In the genomic region with DNA sequence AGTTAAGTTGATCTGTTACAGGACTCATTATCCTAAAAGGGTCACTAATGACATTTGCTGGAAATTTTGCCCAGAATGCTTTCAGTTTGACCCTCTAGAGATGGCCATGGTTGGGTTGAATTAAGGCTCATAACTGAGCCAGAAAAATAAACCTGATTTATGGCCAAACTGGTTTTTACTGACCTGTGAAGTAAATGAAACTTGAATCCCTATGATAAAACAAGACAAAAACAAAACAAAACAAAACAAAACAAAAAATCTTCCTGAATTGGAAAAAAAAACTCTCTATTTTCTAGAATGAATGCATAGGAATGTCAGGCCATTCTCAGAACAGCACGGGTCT, we compare ENCODE assay signal across 9 cellular contexts.
DNase-seq lines count a peak whose midpoint lies in the region; ATAC-seq and TF ChIP-seq lines count a peak whose summit lies in the region.
"Had no signal": no experiment of that assay in that cellular context is flagged by ENCODE, and none has a peak within 500 bp of the region (broad histone marks: within the 10 kb centered on the region; RNA-seq: fewer than 3 reads in every experiment).

No MANE protein-coding gene starts in this region.

- peak overlapping the region in 1 of 3 experiments; percentile 31 for H3K4me3 Mint-ChIP-seq in nephron
- no peak overlapping the region for H3K4me3 Mint-ChIP-seq in activated CD8-positive, alpha-beta memory T cell treated with anti-CD3 and anti-CD28 coated beads, Interleukin-2, amount 10 ng/mL, durations not matched to agents 7 days and 5 days
- H3K4me3 Mint-ChIP-seq: CD4-positive, alpha-beta memory T cell had no signal

- no peak for TF ChIP-seq CTCF in fibroblast of mammary gland (conservative IDR thresholded peaks at IDR 0.05; ENCODE audit: control insufficient read depth, insufficient read depth, low read depth, low read length)
- no peak for TF ChIP-seq CTCF in nephron (IDR thresholded peaks at IDR 0.05; ENCODE audit: unreplicated experiment in 3 of 3)

- peaks cover 61% of the 10 kb centered on the region for H3K4me1 Mint-ChIP-seq in nephron
- H3K4me1 Mint-ChIP-seq in activated CD8-positive, alpha-beta memory T cell treated with anti-CD3 and anti-CD28 coated beads, Interleukin-2, amount 10 ng/mL, durations not matched to agents 7 days and 5 days: no peaks in the 10 kb centered on the region
- H3K4me1 Mint-ChIP-seq: CD4-positive, alpha-beta memory T cell had no signal

- no peak overlapping the region for H3K4me3 ChIP-seq in fibroblast of mammary gland (ENCODE audit: control insufficient read depth, low read depth, low read length)

- peak overlapping the region; percentile 63 to 78 (median 77) for H3K27ac Mint-ChIP-seq in nephron
- H3K27ac Mint-ChIP-seq in activated CD8-positive, alpha-beta memory T cell treated with anti-CD3 and anti-CD28 coated beads, Interleukin-2, amount 10 ng/mL, durations not matched to agents 7 days and 5 days: no peak overlapping the region
- H3K27ac Mint-ChIP-seq: CD4-positive, alpha-beta memory T cell had no signal

- CTCF ChIA-PET in HEK293T (lab: Yijun Ruan, JAX): interaction anchor here (0.7 to 0.9 kb wide), 2 partner anchors 56 to 414 kb away, joined by 3 read pairs; a partner anchor contains a TSS
- CTCF ChIA-PET in activated CD8-positive, alpha-beta memory T cell treated with anti-CD3 and anti-CD28 coated beads, Interleukin-2, amount 10 ng/mL, durations not matched to agents 7 days and 5 days (lab: Charles Lee): no interaction called here

- POLR2A ChIA-PET in HEK293T (lab: Yijun Ruan, JAX): no interaction called here

- no peaks in the 10 kb centered on the region for H3K9me3 Mint-ChIP-seq in nephron
- H3K9me3 Mint-ChIP-seq in activated CD8-positive, alpha-beta memory T cell treated with anti-CD3 and anti-CD28 coated beads, Interleukin-2, amount 10 ng/mL, durations not matched to agents 7 days and 5 days (ENCODE audit: low read depth): no peaks in the 10 kb centered on the region

- H3K27me3 Mint-ChIP-seq in nephron (ENCODE audit: low read depth): peaks cover 36% of the 10 kb centered on the region
- peaks cover 5% of the 10 kb centered on the region for H3K27me3 Mint-ChIP-seq in activated CD8-positive, alpha-beta memory T cell treated with anti-CD3 and anti-CD28 coated beads, Interleukin-2, amount 10 ng/mL, durations not matched to agents 7 days and 5 days

- no peak for DNase-seq in HEK293T (ENCODE audit: extremely low spot score)
- peak; percentile 2 for DNase-seq in fibroblast of mammary gland (ENCODE audit: low read depth)
- no peak for DNase-seq in SIG-M5 treated with dmso at 0.1 percent for 504 hours (lab: John Stamatoyannopoulos, UW; ENCODE audit: unreplicated experiment)
- no peak for DNase-seq in activated CD8-positive, alpha-beta memory T cell treated with anti-CD3 and anti-CD28 coated beads, Interleukin-2, amount 10 ng/mL, durations not matched to agents 7 days and 5 days
- DNase-seq: BE2C; CD4-positive, alpha-beta memory T cell had no signal

- no peaks in the 10 kb centered on the region for H3K36me3 Mint-ChIP-seq in nephron (ENCODE audit: low read depth)
- no peaks in the 10 kb centered on the region for H3K36me3 Mint-ChIP-seq in activated CD8-positive, alpha-beta memory T cell treated with anti-CD3 and anti-CD28 coated beads, Interleukin-2, amount 10 ng/mL, durations not matched to agents 7 days and 5 days
- H3K36me3 Mint-ChIP-seq: CD4-positive, alpha-beta memory T cell had no signal

- no peak for ATAC-seq in activated CD8-positive, alpha-beta memory T cell treated with anti-CD3 and anti-CD28 coated beads, Interleukin-2, amount 10 ng/mL, durations not matched to agents 7 days and 5 days
- ATAC-seq in HG03520 (IDR thresholded peaks at IDR 0.05; ENCODE audit: unreplicated experiment): no peak
- ATAC-seq in GM18519 (IDR thresholded peaks at IDR 0.05; ENCODE audit: low FRiP score, unreplicated experiment): no peak

TF ChIP-seq in HEK293T, 16 proteins besides CTCF, POLR2A, EP300 and RAD21:
- TF ChIP-seq HDGF (IDR thresholded peaks at IDR 0.05; ENCODE audit: borderline replicate concordance) (no peak), NFRKB (IDR thresholded peaks at IDR 0.05) (no peak), SP1 (IDR thresholded peaks at IDR 0.05) (no peak), ZNF384 (IDR thresholded peaks at IDR 0.05) (no peak), CTBP1 (IDR thresholded peaks at IDR 0.05; ENCODE audit: borderline replicate concordance) (no peak), L3MBTL2 (conservative IDR thresholded peaks at IDR 0.05) (no peak), FOXA1 (IDR thresholded peaks at IDR 0.05) (no peak)
- TF ChIP-seq, protein P1, sequence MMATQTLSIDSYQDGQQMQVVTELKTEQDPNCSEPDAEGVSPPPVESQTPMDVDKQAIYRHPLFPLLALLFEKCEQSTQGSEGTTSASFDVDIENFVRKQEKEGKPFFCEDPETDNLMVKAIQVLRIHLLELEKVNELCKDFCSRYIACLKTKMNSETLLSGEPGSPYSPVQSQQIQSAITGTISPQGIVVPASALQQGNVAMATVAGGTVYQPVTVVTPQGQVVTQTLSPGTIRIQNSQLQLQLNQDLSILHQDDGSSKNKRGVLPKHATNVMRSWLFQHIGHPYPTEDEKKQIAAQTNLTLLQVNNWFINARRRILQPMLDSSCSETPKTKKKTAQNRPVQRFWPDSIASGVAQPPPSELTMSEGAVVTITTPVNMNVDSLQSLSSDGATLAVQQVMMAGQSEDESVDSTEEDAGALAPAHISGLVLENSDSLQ (IDR thresholded peaks at IDR 0.05): peak; percentile 57; the same call in 1 of the 2 replicates
